ENCODE assay signal across 9 cellular contexts in genomic region chr14:68363841-68364711, GRCh38.
A peak's percentile ranks its signal among the peaks of the same experiment; 100 is the strongest.
DNase-seq lines count a peak whose midpoint lies in the region; ATAC-seq, FAIRE-seq and TF ChIP-seq lines count a peak whose summit lies in the region.
"Had no signal": no experiment of that assay in that cellular context is flagged by ENCODE, and none has a peak within 500 bp of the region (broad histone marks: within the 10 kb centered on the region; RNA-seq: fewer than 3 reads in every experiment).

No MANE protein-coding gene starts in this region.

- TF ChIP-seq POLR2A in GM12892 (IDR thresholded peaks at IDR 0.05; ENCODE audit: low read depth, low read length) = no peak

- H3K4me3 ChIP-seq in retinal pigment epithelial cell (ENCODE audit: low read length) = no peak overlapping the region

- in situ Hi-C loops in G401 (cut with HindIII; ENCODE audit: low sequenced_read_pairs) (no loop called here), GM13977 (cut with MboI; ENCODE audit: low pct_unique_long_range_greater_than_20kb, low sequenced_read_pairs, unreplicated experiment) (no loop called here)

- ATAC-seq in GM21360 (IDR thresholded peaks at IDR 0.05; ENCODE audit: unreplicated experiment) = no peak

- TF ChIP-seq CTCF in retinal pigment epithelial cell (conservative IDR thresholded peaks at IDR 0.05; ENCODE audit: low read depth, low read length) (no peak), GM13977 (IDR thresholded peaks at IDR 0.05; ENCODE audit: extremely low read depth, insufficient read depth, missing control alignments) (no peak)

- no peak for FAIRE-seq in GM12892 (lab: Jason Lieb, UNC)

- DNase-seq in G401 (ENCODE audit: low spot score) (peak; percentile 21), brain pericyte (ENCODE audit: low read depth, low spot score) (peak; percentile 88), iris pigment epithelial cell (ENCODE audit: low read depth) (peak; percentile 65), retinal pigment epithelial cell (ENCODE audit: low read depth) (peak; percentile 75), GM12892 (ENCODE audit: insufficient read length) (no peak), GM13977 (ENCODE audit: low spot score) (no peak)
- DNase-seq in activated CD8-positive, alpha-beta memory T cell treated with anti-CD3 and anti-CD28 coated beads, Interleukin-2, amount 50 U/mL, for 48 hours = no peak
- DNase-seq: activated CD4-positive, alpha-beta T cell treated with anti-CD3 and anti-CD28 coated beads, Interleukin-2, amount 50 U/mL, for 4 hours had no signal

Comparison
In these comparisons a context has a peak if more than half of its experiments do, and no peak if none do; other contexts are left out.
1. DNase-seq: peak in G401 (single experiment), brain pericyte (single experiment), iris pigment epithelial cell (single experiment) and retinal pigment epithelial cell (single experiment); none in GM12892 (single experiment), GM13977 (single experiment) and activated CD8-positive, alpha-beta memory T cell treated with anti-CD3 and anti-CD28 coated beads, Interleukin-2, amount 50 U/mL, for 48 hours (single experiment).